ENCODE assay signal across 26 cellular contexts in genomic region chr2:163748420-163748819, GRCh38. TPM values are rescaled to one million over a fixed set of nuclear protein-coding genes. Genes with fewer than 3 reads are reported as not detected.
"Had no signal": no experiment of that assay in that cellular context is flagged by ENCODE, and none has a peak within 500 bp of the region (broad histone marks: within the 10 kb centered on the region; RNA-seq: fewer than 3 reads in every experiment).

No MANE protein-coding gene starts in this region.

- H3K4me2 ChIP-seq: neural progenitor cell had no signal

- H3K9ac ChIP-seq: neural progenitor cell, parathyroid adenoma had no signal

- H3K27ac ChIP-seq: gastroesophageal sphincter, left lung, lower lobe of right lung, neural progenitor cell, parathyroid adenoma, psoas muscle, right atrium auricular region, suprapubic skin, tibial artery had no signal

- H3K9me3 ChIP-seq: gastroesophageal sphincter, left lung, lower lobe of right lung, psoas muscle, right atrium auricular region, suprapubic skin, tibial artery had no signal

- H3K36me3 ChIP-seq: gastroesophageal sphincter, left lung, lower lobe of right lung, neural progenitor cell, right atrium auricular region, suprapubic skin, tibial artery had no signal

- H3K79me2 ChIP-seq: parathyroid adenoma had no signal

- DNase-seq: activated CD4-positive, alpha-beta memory T cell treated with anti-CD3 and anti-CD28 coated beads, Interleukin-2, amount 10 ng/mL, durations not matched to agents 7 days and 5 days; activated CD4-positive, alpha-beta T cell treated with anti-CD3 and anti-CD28 coated beads for 1 hour; activated CD4-positive, alpha-beta T cell treated with anti-CD3 and anti-CD28 coated beads, Interleukin-2, amount 10 ng/mL, durations not matched to agents 7 days and 5 days; activated gamma-delta T cell treated with Interleukin-2 at 50 U/mL for 16 hours; activated naive CD4-positive, alpha-beta T cell treated with anti-CD3 and anti-CD28 coated beads, Interleukin-2, amount 50 U/mL, for 16 hours; activated T-cell treated with anti-CD3 and anti-CD28 coated beads, Interleukin-2, amount 50 U/mL, for 4 hours; amygdala; endodermal cell; hippocampal formation; lower lobe of right lung; mesendoderm; natural killer cell; occipital lobe; psoas muscle; stimulated activated CD4-positive, alpha-beta T cell treated with anti-CD3 and anti-CD28 coated beads, Interleukin-15, amount 100 ng/mL, for 24 hours; stimulated activated naive CD4-positive, alpha-beta T cell; T-helper 2 cell; tibial artery had no signal

- ATAC-seq: activated T-cell treated with anti-CD3 and anti-CD28 coated beads, Interleukin-2, amount 50 U/mL, for 4 hours; activated T-helper 17 cell treated with anti-CD3 and anti-CD28 coated beads, Interleukin-2, amount 50 U/mL, for 72 hours; gastroesophageal sphincter; left lung; lower lobe of right lung; natural killer cell; psoas muscle had no signal

- H3K4me3 ChIP-seq: gastroesophageal sphincter, left lung, lower lobe of right lung, neural progenitor cell, psoas muscle, right atrium auricular region, suprapubic skin, tibial artery had no signal

- H3K4me1 ChIP-seq: gastroesophageal sphincter, left lung, lower lobe of right lung, neural progenitor cell, parathyroid adenoma, psoas muscle, right atrium auricular region had no signal

- H3K27me3 ChIP-seq: gastroesophageal sphincter, left lung, neural progenitor cell, right atrium auricular region, suprapubic skin, tibial artery had no signal

- H2AFZ ChIP-seq: neural progenitor cell, parathyroid adenoma had no signal

RNA-seq across cellular contexts. Expression of gene FIGN, which starts 12.6 kb away (rescaled TPM):
- total RNA-seq: activated CD4-positive, alpha-beta memory T cell treated with anti-CD3 and anti-CD28 coated beads, Interleukin-2, amount 10 ng/mL, durations not matched to agents 7 days and 5 days; activated CD4-positive, alpha-beta T cell treated with anti-CD3 and anti-CD28 coated beads, Interleukin-2, amount 10 ng/mL, durations not matched to agents 7 days and 5 days; activated T-cell treated with anti-CD3 and anti-CD28 coated beads, Interleukin-2, amount 50 U/mL, for 4 hours; activated T-helper 17 cell treated with anti-CD3 and anti-CD28 coated beads, Interleukin-2, amount 50 U/mL, for 72 hours; mononuclear cell; natural killer cell had no signal
